Comparison of ENCODE assay signal across 8 cellular contexts in genomic region chr3:119240101-119240581, GRCh38. TPM values are rescaled to one million over a fixed set of nuclear protein-coding genes. Genes with fewer than 3 reads are reported as not detected.
A peak's percentile ranks its signal among the peaks of the same experiment; 100 is the strongest.
DNase-seq lines count a peak whose midpoint lies in the region; ATAC-seq and TF ChIP-seq lines count a peak whose summit lies in the region.

No MANE protein-coding gene starts in this region.

- in situ Hi-C loops in brain microvascular endothelial cell (cut with HindIII; ENCODE audit: low pct_ligation_motif_present, low sequenced_read_pairs), result no loop called here

- H3K27ac Mint-ChIP-seq in stimulated activated naive B cell treated with anti-CD40 and anti-IgM and Interleukin-4, amounts not matched to agents 10 μg/mL and 1 μg/mL and 100 μg/mL, for 72 hours, result peak overlapping the region; percentile 93

- H3K27ac ChIP-seq in ACC112 (ENCODE audit: low read depth, low read length), result peak overlapping the region; percentile 85
- peak overlapping the region; percentile 86 for H3K27ac ChIP-seq in brain microvascular endothelial cell

- H3K4me1 ChIP-seq in ACC112 (ENCODE audit: control insufficient read depth, insufficient read depth, low read length, unreplicated experiment), result peaks cover 26% of the 10 kb centered on the region

- H3K36me3 ChIP-seq in ACC112 (ENCODE audit: insufficient read depth, low read length) (peaks cover 6% of the 10 kb centered on the region; the same call in 1 of the 2 replicates), brain microvascular endothelial cell (replicated peaks) (no peaks in the 10 kb centered on the region)

- intact Hi-C loops in posterior vena cava (cut with DNase I), result no loop called here

- H3K27me3 ChIP-seq in ACC112 (ENCODE audit: insufficient read depth, low read length), result no peaks in the 10 kb centered on the region
- H3K27me3 ChIP-seq in brain microvascular endothelial cell (replicated peaks), result no peaks in the 10 kb centered on the region

- ATAC-seq in GM18498 (IDR thresholded peaks at IDR 0.05; ENCODE audit: unreplicated experiment) (peak; percentile 21), HG02943 (IDR thresholded peaks at IDR 0.05; ENCODE audit: low read depth, unreplicated experiment) (peak; percentile 23)
- ATAC-seq in stimulated activated naive B cell treated with anti-CD40 and anti-IgM and Interleukin-4, amounts not matched to agents 10 μg/mL and 1 μg/mL and 100 μg/mL, for 72 hours (replicated peaks), result peak; percentile 7 to 15

- H3K79me2 ChIP-seq in ACC112 (ENCODE audit: control insufficient read depth, insufficient read depth, low read length, unreplicated experiment), result peaks cover 33% of the 10 kb centered on the region

- DNase-seq in NCI-H526 treated with DMSO at 0.1 percent for 48 hours (lab: John Stamatoyannopoulos, UW), result peak; percentile 40
- DNase-seq in brain microvascular endothelial cell, result no peak
- DNase-seq in kidney glomerular epithelial cell (lab: John Stamatoyannopoulos, UW), result peak; percentile 16
- no peak for DNase-seq in stimulated activated naive B cell treated with anti-CD40 and anti-IgM and Interleukin-4, amounts not matched to agents 10 μg/mL and 1 μg/mL and 100 μg/mL, for 72 hours
- DNase-seq in posterior vena cava (ENCODE audit: low spot score), result no peak

- peak overlapping the region; percentile 77 for H2AFZ ChIP-seq in ACC112 (ENCODE audit: low read length, unreplicated experiment)

- H3K4me1 Mint-ChIP-seq in stimulated activated naive B cell treated with anti-CD40 and anti-IgM and Interleukin-4, amounts not matched to agents 10 μg/mL and 1 μg/mL and 100 μg/mL, for 72 hours, result peaks cover 11 to 19% of the 10 kb centered on the region in 2 donors

- H3K27me3 Mint-ChIP-seq in stimulated activated naive B cell treated with anti-CD40 and anti-IgM and Interleukin-4, amounts not matched to agents 10 μg/mL and 1 μg/mL and 100 μg/mL, for 72 hours, result no peaks in the 10 kb centered on the region

- H3K4me3 ChIP-seq in ACC112 (ENCODE audit: low read depth, low read length) (peak overlapping the region; percentile 79), brain microvascular endothelial cell (ENCODE audit: low read depth, low read length) (peak overlapping the region; percentile 68)

- H3K9me3 Mint-ChIP-seq in stimulated activated naive B cell treated with anti-CD40 and anti-IgM and Interleukin-4, amounts not matched to agents 10 μg/mL and 1 μg/mL and 100 μg/mL, for 72 hours, result no peaks in the 10 kb centered on the region

- no peak for TF ChIP-seq CTCF in brain microvascular endothelial cell (IDR thresholded peaks at IDR 0.05; ENCODE audit: low read depth, low read length, missing control alignments)

- H3K4me3 Mint-ChIP-seq in stimulated activated naive B cell treated with anti-CD40 and anti-IgM and Interleukin-4, amounts not matched to agents 10 μg/mL and 1 μg/mL and 100 μg/mL, for 72 hours, result peak overlapping the region; percentile 78 to 95

- H3K36me3 Mint-ChIP-seq in stimulated activated naive B cell treated with anti-CD40 and anti-IgM and Interleukin-4, amounts not matched to agents 10 μg/mL and 1 μg/mL and 100 μg/mL, for 72 hours, result peaks cover 8 to 21% of the 10 kb centered on the region in 2 donors

RNA-seq across cellular contexts. Expression of gene B4GALT4, which starts 0.5 kb away (rescaled TPM):
- total RNA-seq in posterior vena cava, result 10 to 100 TPM; 19.0 to 19.7 TPM

RNA-seq across cellular contexts. Expression of gene ARHGAP31, which starts 54.0 kb away (rescaled TPM):
- total RNA-seq in posterior vena cava, result 10 to 100 TPM; 26.5 to 26.9 TPM

Comparison
In these comparisons a context has a peak if more than half of its experiments do, and no peak if none do; other contexts are left out.
1. DNase-seq: peak in NCI-H526 treated with DMSO at 0.1 percent for 48 hours (single experiment) and kidney glomerular epithelial cell (single experiment); none in brain microvascular endothelial cell (single experiment), stimulated activated naive B cell treated with anti-CD40 and anti-IgM and Interleukin-4, amounts not matched to agents 10 μg/mL and 1 μg/mL and 100 μg/mL, for 72 hours (single experiment) and posterior vena cava (single experiment).
2. Peak in every context shown above with its lines, with median percentiles within 50 percentile points of each other: ATAC-seq.